In the genomic region with DNA sequence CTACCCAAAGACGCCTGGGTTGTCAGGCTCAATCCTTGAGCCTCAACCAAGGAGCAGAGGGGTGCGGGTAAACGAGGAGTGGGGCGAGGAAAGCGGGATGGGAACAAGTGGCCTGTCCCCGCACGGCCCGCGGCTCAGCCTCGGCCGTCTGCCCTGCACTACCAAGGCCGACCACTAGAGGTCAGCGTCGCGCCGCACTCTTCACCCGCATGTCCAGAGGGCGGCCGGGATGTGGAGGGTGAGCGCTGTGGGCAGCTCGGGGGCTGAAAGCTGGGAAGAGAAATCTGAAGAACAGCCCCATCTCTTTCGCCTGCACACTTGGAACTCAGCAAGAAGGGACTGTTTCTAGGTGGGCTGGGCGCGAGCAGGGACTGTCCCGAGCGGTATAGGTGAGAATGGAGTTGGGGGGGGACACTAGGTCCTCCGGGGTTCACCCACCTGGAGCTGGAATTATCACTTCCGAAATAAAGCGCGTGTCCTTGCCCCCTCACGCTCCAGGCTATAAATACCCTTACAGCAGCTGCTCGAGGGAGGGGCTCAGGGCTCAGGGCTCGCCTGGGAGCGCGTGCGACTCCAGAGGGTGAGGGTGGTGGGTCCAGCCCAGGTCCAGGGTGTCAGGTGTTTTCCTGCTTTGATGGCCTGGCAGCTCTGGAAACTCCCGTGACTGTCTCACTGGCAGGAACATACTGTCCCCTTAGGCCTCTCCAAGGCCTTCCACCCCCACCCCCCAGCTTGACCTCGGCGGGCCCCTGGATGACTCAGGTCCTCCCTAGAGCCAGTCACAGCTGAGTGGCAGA, we compare ENCODE assay signal across 9 cellular contexts. TPM values are rescaled to one million over a fixed set of nuclear protein-coding genes. Genes with fewer than 3 reads are reported as not detected.
DNase-seq lines count a peak whose midpoint lies in the region; ATAC-seq and TF ChIP-seq lines count a peak whose summit lies in the region.
"Had no signal": no experiment of that assay in that cellular context is flagged by ENCODE, and none has a peak within 500 bp of the region (broad histone marks: within the 10 kb centered on the region; RNA-seq: fewer than 3 reads in every experiment).

No MANE protein-coding gene starts in this region.

- H3K27me3 ChIP-seq in AG04450 (ENCODE audit: control insufficient read depth, insufficient read depth, low read length) (peaks cover 12% of the 10 kb centered on the region), lower lobe of right lung (ENCODE audit: low read depth) (peaks cover 9% of the 10 kb centered on the region)

- CTCF ChIA-PET in AG04450 (lab: Charles Lee): interaction anchor here (0.6 to 3.7 kb wide), 22 partner anchors 9 to 381 kb away, joined by 3 to 65 read pairs (median 3); a partner anchor contains a TSS
- CTCF ChIA-PET in activated CD4-positive, alpha-beta memory T cell treated with anti-CD3 and anti-CD28 coated beads, Interleukin-2, amount 10 ng/mL, durations not matched to agents 7 days and 5 days (lab: Charles Lee): interaction anchor here (0.5 to 3.9 kb wide), 16 partner anchors 12 to 983 kb away, joined by 3 to 33 read pairs (median 4); a partner anchor contains a TSS

- peak overlapping the region; percentile 85 for H3K4me3 ChIP-seq in AG04450 (ENCODE audit: low read depth, low read length)
- H3K4me3 ChIP-seq in lower lobe of right lung: peak overlapping the region; percentile 98

- H3K27ac Mint-ChIP-seq in activated CD4-positive, alpha-beta memory T cell treated with anti-CD3 and anti-CD28 coated beads, Interleukin-2, amount 10 ng/mL, durations not matched to agents 7 days and 5 days: no peak overlapping the region

- H3K4me1 Mint-ChIP-seq in activated CD4-positive, alpha-beta memory T cell treated with anti-CD3 and anti-CD28 coated beads, Interleukin-2, amount 10 ng/mL, durations not matched to agents 7 days and 5 days: peaks cover 11% of the 10 kb centered on the region

- peak; percentile 67 for ATAC-seq in GM18505 (IDR thresholded peaks at IDR 0.05; ENCODE audit: unreplicated experiment)
- peak; percentile 72 for ATAC-seq in HG03045 (IDR thresholded peaks at IDR 0.05; ENCODE audit: unreplicated experiment)
- ATAC-seq in lower lobe of right lung: peak; percentile 96 to 97

- H3K36me3 Mint-ChIP-seq in activated CD4-positive, alpha-beta memory T cell treated with anti-CD3 and anti-CD28 coated beads, Interleukin-2, amount 10 ng/mL, durations not matched to agents 7 days and 5 days (ENCODE audit: low read depth): no peaks in the 10 kb centered on the region

- TF ChIP-seq CTCF in AG04450 (IDR thresholded peaks at IDR 0.05; ENCODE audit: low read depth, low read length): peak; percentile 95
- TF ChIP-seq CTCF in lower lobe of right lung (IDR thresholded peaks at IDR 0.05): peak; percentile 99

- H3K27ac ChIP-seq in AG04450 (ENCODE audit: low read depth, low read length): no peak overlapping the region
- peak overlapping the region; percentile 76 for H3K27ac ChIP-seq in lower lobe of right lung

- H3K4me1 ChIP-seq in lower lobe of right lung: peaks cover 16% of the 10 kb centered on the region

- TF ChIP-seq POLR2A in GM18505 (IDR thresholded peaks at IDR 0.05; ENCODE audit: borderline replicate concordance, extremely low read depth, insufficient read depth, insufficient read length): no peak

- H3K9me3 ChIP-seq in AG04450 (ENCODE audit: control insufficient read depth, insufficient read depth, low read length) (peaks cover 3% of the 10 kb centered on the region; the same call in 1 of the 2 replicates), lower lobe of right lung (no peaks in the 10 kb centered on the region)

- intact Hi-C loops in lower lobe of right lung (cut with DNase I): no loop called here

- no peaks in the 10 kb centered on the region for H3K36me3 ChIP-seq in lower lobe of right lung

- H3K9me3 Mint-ChIP-seq in activated CD4-positive, alpha-beta memory T cell treated with anti-CD3 and anti-CD28 coated beads, Interleukin-2, amount 10 ng/mL, durations not matched to agents 7 days and 5 days: no peaks in the 10 kb centered on the region

- DNase-seq in AG04450 (ENCODE audit: low read depth, low spot score) (peak; percentile 23), NCI-H2227 treated with DMSO at 0.1 percent for 48 hours (lab: John Stamatoyannopoulos, UW) (peak; percentile 55), ecto neural progenitor cell (ENCODE audit: low spot score) (peak; percentile 94), lower lobe of right lung (peak; percentile 90)
- DNase-seq in activated CD4-positive, alpha-beta memory T cell treated with anti-CD3 and anti-CD28 coated beads, Interleukin-2, amount 10 ng/mL, durations not matched to agents 7 days and 5 days: peak; percentile 77
- DNase-seq in stimulated activated CD4-positive, alpha-beta T cell treated with anti-CD3 and anti-CD28 coated beads, Interleukin-4, amount 100 ng/mL, for 48 hours (ENCODE audit: low read depth in 2 of 2): peak; percentile 50 to 73

- H3K4me3 Mint-ChIP-seq in activated CD4-positive, alpha-beta memory T cell treated with anti-CD3 and anti-CD28 coated beads, Interleukin-2, amount 10 ng/mL, durations not matched to agents 7 days and 5 days: peak overlapping the region; percentile 90

- H3K27me3 Mint-ChIP-seq in activated CD4-positive, alpha-beta memory T cell treated with anti-CD3 and anti-CD28 coated beads, Interleukin-2, amount 10 ng/mL, durations not matched to agents 7 days and 5 days: peaks cover 21% of the 10 kb centered on the region

- POLR2A ChIA-PET in AG04450 (lab: Yijun Ruan, JAX): interaction anchor here (0.6 to 0.7 kb wide), 3 partner anchors 11 to 197 kb away, joined by 3 to 6 read pairs (median 3); no protein-coding TSS in a partner anchor
- POLR2A ChIA-PET in activated CD4-positive, alpha-beta memory T cell treated with anti-CD3 and anti-CD28 coated beads, Interleukin-2, amount 10 ng/mL, durations not matched to agents 7 days and 5 days (lab: Charles Lee): interaction anchor here (1.8 kb wide), 1 partner anchor 90 kb away, joined by 5 read pairs; no protein-coding TSS in a partner anchor

RNA-seq across cellular contexts. Expression of a gene that starts 9.8 kb away (rescaled TPM):
- polyA plus RNA-seq in AG04450 (2011; rRNA removed): not detected in 2 replicates
- polyA minus RNA-seq in AG04450 (2011; rRNA and poly(A)+ RNA removed): not detected in 2 replicates
- total RNA-seq in activated CD4-positive, alpha-beta memory T cell treated with anti-CD3 and anti-CD28 coated beads, Interleukin-2, amount 10 ng/mL, durations not matched to agents 7 days and 5 days: not detected
- total RNA-seq in lower lobe of right lung: not detected
- total RNA-seq: T-helper 1 cell treated with Interleukin-12 subunit alpha and Interleukin-12 subunit beta and Interleukin-4 antibody, amounts not matched to agents 30 ng/mL and 1 ng/mL, for 36 hours had no signal

RNA-seq across cellular contexts. Expression of a gene that starts 14.6 kb away (rescaled TPM):
- polyA plus RNA-seq in AG04450 (2011; rRNA removed): 1.3 and 1.8 TPM in 2 replicates
- polyA minus RNA-seq in AG04450 (2011; rRNA and poly(A)+ RNA removed): 2.3 and 4.0 TPM in 2 replicates
- total RNA-seq in activated CD4-positive, alpha-beta memory T cell treated with anti-CD3 and anti-CD28 coated beads, Interleukin-2, amount 10 ng/mL, durations not matched to agents 7 days and 5 days: not detected
- total RNA-seq in lower lobe of right lung: 0.24 TPM
- total RNA-seq: T-helper 1 cell treated with Interleukin-12 subunit alpha and Interleukin-12 subunit beta and Interleukin-4 antibody, amounts not matched to agents 30 ng/mL and 1 ng/mL, for 36 hours had no signal

RNA-seq across cellular contexts. Expression of a gene that starts 31.3 kb away (rescaled TPM):
- not detected in 2 replicates for polyA plus RNA-seq in AG04450 (2011; rRNA removed)
- not detected in 2 replicates for polyA minus RNA-seq in AG04450 (2011; rRNA and poly(A)+ RNA removed)
- under 1 TPM; 0.25 to 0.33 TPM for total RNA-seq in activated CD4-positive, alpha-beta memory T cell treated with anti-CD3 and anti-CD28 coated beads, Interleukin-2, amount 10 ng/mL, durations not matched to agents 7 days and 5 days
- total RNA-seq in lower lobe of right lung: 0.53 TPM
- total RNA-seq: T-helper 1 cell treated with Interleukin-12 subunit alpha and Interleukin-12 subunit beta and Interleukin-4 antibody, amounts not matched to agents 30 ng/mL and 1 ng/mL, for 36 hours had no signal

RNA-seq across cellular contexts. Expression of a gene that starts 38.3 kb away (rescaled TPM):
- polyA plus RNA-seq in AG04450 (2011; rRNA removed): 9.3 and 11.8 TPM in 2 replicates
- 7.4 and 9.1 TPM in 2 replicates for polyA minus RNA-seq in AG04450 (2011; rRNA and poly(A)+ RNA removed)
- total RNA-seq in activated CD4-positive, alpha-beta memory T cell treated with anti-CD3 and anti-CD28 coated beads, Interleukin-2, amount 10 ng/mL, durations not matched to agents 7 days and 5 days: 10 to 100 TPM in 1 of 2 experiments, 1 to 10 TPM in 1; 9.4 to 10.1 TPM
- 19.4 TPM for total RNA-seq in lower lobe of right lung

Comparison
In these comparisons a context has a peak if more than half of its experiments do, and no peak if none do; other contexts are left out.
1. DNase-seq: peak in every context shown above with its lines; median percentile 94 in ecto neural progenitor cell; 90 in lower lobe of right lung; 77 in activated CD4-positive, alpha-beta memory T cell treated with anti-CD3 and anti-CD28 coated beads, Interleukin-2, amount 10 ng/mL, durations not matched to agents 7 days and 5 days; 62 in stimulated activated CD4-positive, alpha-beta T cell treated with anti-CD3 and anti-CD28 coated beads, Interleukin-4, amount 100 ng/mL, for 48 hours; 55 in NCI-H2227 treated with DMSO at 0.1 percent for 48 hours; 23 in AG04450.